Comparison of ENCODE assay signal across 11 cellular contexts in genomic region chr6:149059557-149059956, GRCh38.
DNase-seq lines count a peak whose midpoint lies in the region; TF ChIP-seq lines count a peak whose summit lies in the region.
"Had no signal": no experiment of that assay in that cellular context is flagged by ENCODE, and none has a peak within 500 bp of the region (broad histone marks: within the 10 kb centered on the region; RNA-seq: fewer than 3 reads in every experiment).

No MANE protein-coding gene starts in this region.

- no peaks in the 10 kb centered on the region; the same call in 1 of the 2 replicates for H3F3A ChIP-seq in PC-9 (ENCODE audit: insufficient read depth, low read depth)

- DNase-seq in stimulated activated CD4-positive, alpha-beta T cell treated with anti-CD3 and anti-CD28 coated beads, Interleukin-4, amount 100 ng/mL, for 1 hour: peak; percentile 19
- no peak for DNase-seq in stimulated activated CD4-positive, alpha-beta T cell treated with anti-CD3 and anti-CD28 coated beads, Interleukin-1b, Interleukin-23, amount 100 ng/mL, for 48 hours
- peak; percentile 36 for DNase-seq in activated CD4-positive, alpha-beta memory T cell treated with anti-CD3 and anti-CD28 coated beads for 36 hours
- peak; percentile 39 for DNase-seq in glutamatergic neuron
- DNase-seq in type B pancreatic cell (ENCODE audit: extremely low spot score, unreplicated experiment): no peak
- DNase-seq in NCI-H187 treated with DMSO at 0.1 percent for 48 hours (lab: John Stamatoyannopoulos, UW): no peak
- DNase-seq in PC-9: no peak
- DNase-seq in posterior cingulate gyrus: no peak
- DNase-seq: C1 segment of cervical spinal cord, esophagus squamous epithelium, HFFc6 had no signal

- H3K4me2 ChIP-seq in PC-9: no peak overlapping the region

- POLR2A ChIA-PET in activated CD4-positive, alpha-beta memory T cell treated with anti-CD3 and anti-CD28 coated beads for 36 hours (lab: Charles Lee): interaction anchor here (3.5 kb wide), 1 partner anchor 28 kb away, joined by 24 read pairs; no protein-coding TSS in a partner anchor
- POLR2A ChIA-PET in PC-9 (lab: Charles Lee; ENCODE audit: unreplicated experiment): no interaction called here

- H3K27ac Mint-ChIP-seq in activated CD4-positive, alpha-beta memory T cell treated with anti-CD3 and anti-CD28 coated beads for 36 hours: peak overlapping the region; percentile 91
- H3K27ac Mint-ChIP-seq in glutamatergic neuron (ENCODE audit: unreplicated experiment): peak overlapping the region; percentile 45
- peak overlapping the region; percentile 41 for H3K27ac Mint-ChIP-seq in type B pancreatic cell
- H3K27ac Mint-ChIP-seq: HFFc6 had no signal

- CTCF ChIA-PET in activated CD4-positive, alpha-beta memory T cell treated with anti-CD3 and anti-CD28 coated beads for 36 hours (lab: Charles Lee): no interaction called here
- CTCF ChIA-PET in PC-9 (lab: Charles Lee): no interaction called here

- TF ChIP-seq CTCF in glutamatergic neuron (IDR thresholded peaks at IDR 0.05; ENCODE audit: partially characterized antibody, unreplicated experiment) (no peak), type B pancreatic cell (conservative IDR thresholded peaks at IDR 0.05) (no peak), PC-9 (conservative IDR thresholded peaks at IDR 0.05) (no peak)

- no peaks in the 10 kb centered on the region for H3K27me3 Mint-ChIP-seq in activated CD4-positive, alpha-beta memory T cell treated with anti-CD3 and anti-CD28 coated beads for 36 hours
- H3K27me3 Mint-ChIP-seq in glutamatergic neuron (ENCODE audit: unreplicated experiment): peaks cover 8% of the 10 kb centered on the region
- H3K27me3 Mint-ChIP-seq in type B pancreatic cell: no peaks in the 10 kb centered on the region

- H3K27ac ChIP-seq in PC-9: no peak overlapping the region
- H3K27ac ChIP-seq: esophagus squamous epithelium had no signal

- H3K79me2 ChIP-seq in PC-9 (ENCODE audit: low read depth): no peaks in the 10 kb centered on the region

- intact Hi-C loops in activated CD4-positive, alpha-beta memory T cell treated with anti-CD3 and anti-CD28 coated beads for 36 hours (cut with micrococcal nuclease): no loop called here
- intact Hi-C loops in PC-9 (cut with micrococcal nuclease; ENCODE audit: unreplicated experiment) (no loop called here), posterior cingulate gyrus (cut with DNase I) (no loop called here)

- BruUV-seq in PC-9 (replicated peaks; lab: Mats Ljungman, UMichigan): no TSS peak

- H4K20me1 ChIP-seq in PC-9 (ENCODE audit: insufficient read depth): no peaks in the 10 kb centered on the region

- peaks cover 12% of the 10 kb centered on the region; the same call in 1 of the 2 replicates for H3K4me1 ChIP-seq in PC-9 (replicated peaks; ENCODE audit: insufficient read depth)

- no peak overlapping the region for H3K4me3 Mint-ChIP-seq in activated CD4-positive, alpha-beta memory T cell treated with anti-CD3 and anti-CD28 coated beads for 36 hours
- H3K4me3 Mint-ChIP-seq in glutamatergic neuron (ENCODE audit: unreplicated experiment): peak overlapping the region; percentile 71
- H3K4me3 Mint-ChIP-seq in type B pancreatic cell: peak overlapping the region; percentile 6
- H3K4me3 Mint-ChIP-seq: HFFc6 had no signal

- H3K9me3 ChIP-seq in PC-9 (ENCODE audit: insufficient read depth, low read depth): no peaks in the 10 kb centered on the region
- H3K9me3 ChIP-seq: esophagus squamous epithelium had no signal

- no peaks in the 10 kb centered on the region for H3K36me3 Mint-ChIP-seq in activated CD4-positive, alpha-beta memory T cell treated with anti-CD3 and anti-CD28 coated beads for 36 hours
- no peaks in the 10 kb centered on the region for H3K36me3 Mint-ChIP-seq in glutamatergic neuron (ENCODE audit: unreplicated experiment)
- H3K36me3 Mint-ChIP-seq in type B pancreatic cell: no peaks in the 10 kb centered on the region

- no peaks in the 10 kb centered on the region for H3K36me3 ChIP-seq in PC-9 (ENCODE audit: low read depth)
- H3K36me3 ChIP-seq: esophagus squamous epithelium had no signal

- no peak overlapping the region for H3K4me3 ChIP-seq in PC-9

- H3K9me3 Mint-ChIP-seq in activated CD4-positive, alpha-beta memory T cell treated with anti-CD3 and anti-CD28 coated beads for 36 hours: no peaks in the 10 kb centered on the region
- H3K9me3 Mint-ChIP-seq in glutamatergic neuron (ENCODE audit: unreplicated experiment): peaks cover 4% of the 10 kb centered on the region
- H3K9me3 Mint-ChIP-seq in type B pancreatic cell: no peaks in the 10 kb centered on the region
- H3K9me3 Mint-ChIP-seq: HFFc6 had no signal

- peaks cover 60% of the 10 kb centered on the region for H3K4me1 Mint-ChIP-seq in activated CD4-positive, alpha-beta memory T cell treated with anti-CD3 and anti-CD28 coated beads for 36 hours (ENCODE audit: low read depth)
- peaks cover 70% of the 10 kb centered on the region for H3K4me1 Mint-ChIP-seq in glutamatergic neuron (ENCODE audit: low read depth, unreplicated experiment)
- peaks cover 46% of the 10 kb centered on the region for H3K4me1 Mint-ChIP-seq in type B pancreatic cell (ENCODE audit: unreplicated experiment)

- no peaks in the 10 kb centered on the region for H3K9me2 ChIP-seq in PC-9 (ENCODE audit: insufficient read depth)

- no peak overlapping the region for H2AFZ ChIP-seq in PC-9

- no peaks in the 10 kb centered on the region for H3K27me3 ChIP-seq in PC-9 (ENCODE audit: insufficient read depth, low read depth)
- H3K27me3 ChIP-seq: esophagus squamous epithelium had no signal

Comparison
In these comparisons a context has a peak if more than half of its experiments do, and no peak if none do; other contexts are left out.
1. DNase-seq: peak in stimulated activated CD4-positive, alpha-beta T cell treated with anti-CD3 and anti-CD28 coated beads, Interleukin-4, amount 100 ng/mL, for 1 hour (single experiment), activated CD4-positive, alpha-beta memory T cell treated with anti-CD3 and anti-CD28 coated beads for 36 hours (single experiment) and glutamatergic neuron (single experiment); none in stimulated activated CD4-positive, alpha-beta T cell treated with anti-CD3 and anti-CD28 coated beads, Interleukin-1b, Interleukin-23, amount 100 ng/mL, for 48 hours (single experiment), type B pancreatic cell (single experiment), NCI-H187 treated with DMSO at 0.1 percent for 48 hours (single experiment), PC-9 (0 of 2) and posterior cingulate gyrus (0 of 10).
2. H3K27ac Mint-ChIP-seq: peak in every context shown above with its lines; median percentile 91 in activated CD4-positive, alpha-beta memory T cell treated with anti-CD3 and anti-CD28 coated beads for 36 hours; 45 in glutamatergic neuron; 41 in type B pancreatic cell.